ENCODE assay signal across 8 cellular contexts in the genomic region with DNA sequence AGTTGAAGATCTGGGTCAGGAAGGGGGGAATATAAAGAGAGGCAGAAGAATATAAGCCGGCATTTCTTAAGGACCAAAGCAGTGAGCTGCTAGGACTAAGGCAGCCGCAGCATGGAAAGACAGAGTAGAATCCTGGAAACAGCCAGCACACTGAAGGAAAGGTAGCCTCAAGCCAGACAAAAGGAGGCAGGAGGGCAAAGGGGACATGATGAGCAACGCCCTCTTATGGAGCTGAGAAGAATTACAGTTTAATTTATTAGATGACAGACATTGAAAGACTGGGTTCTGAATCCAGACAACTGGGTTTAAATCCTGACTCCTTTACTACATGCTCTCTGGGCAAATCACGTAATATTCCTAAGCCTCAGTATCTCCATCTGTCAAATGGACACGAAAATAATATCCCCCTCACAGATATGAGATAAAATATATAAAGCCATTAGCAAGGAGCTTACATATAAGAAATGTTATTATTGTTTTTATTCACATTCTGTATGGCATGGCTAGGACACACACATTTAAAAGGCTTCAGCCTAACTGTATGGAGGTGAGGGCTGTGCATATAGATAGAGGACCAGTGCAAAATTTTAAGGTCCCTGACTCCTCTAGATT. TPM values are rescaled to one million over a fixed set of nuclear protein-coding genes. Genes with fewer than 3 reads are reported as not detected.
DNase-seq lines count a peak whose midpoint lies in the region; ATAC-seq and TF ChIP-seq lines count a peak whose summit lies in the region.

No MANE protein-coding gene starts in this region.

- H3K9me3 ChIP-seq in CD4-positive, CD25-positive, alpha-beta regulatory T cell (ENCODE audit: control insufficient read depth in 2 of 2, low read length in 2 of 2): no peaks in the 10 kb centered on the region

- H3K4me1 ChIP-seq in CD4-positive, CD25-positive, alpha-beta regulatory T cell (ENCODE audit: control insufficient read depth, insufficient read depth, low read length, poor library complexity, severe bottlenecking): no peaks in the 10 kb centered on the region

- H3K9me3 Mint-ChIP-seq in CD4-positive, CD25-positive, alpha-beta regulatory T cell: no peaks in the 10 kb centered on the region
- no peaks in the 10 kb centered on the region for H3K9me3 Mint-ChIP-seq in activated naive CD4-positive, alpha-beta T cell treated with anti-CD3 and anti-CD28 coated beads, Interleukin-2, amount 10 ng/mL, durations not matched to agents 7 days and 5 days

- H3K27me3 ChIP-seq in CD4-positive, CD25-positive, alpha-beta regulatory T cell (ENCODE audit: control insufficient read depth, insufficient read depth, low read length): no peaks in the 10 kb centered on the region

- peaks cover 0 to 9% (median 7%) of the 10 kb centered on the region in 4 donors for H3K4me1 Mint-ChIP-seq in CD4-positive, CD25-positive, alpha-beta regulatory T cell
- peaks cover under 1% of the 10 kb centered on the region for H3K4me1 Mint-ChIP-seq in activated naive CD4-positive, alpha-beta T cell treated with anti-CD3 and anti-CD28 coated beads, Interleukin-2, amount 10 ng/mL, durations not matched to agents 7 days and 5 days

- no peak overlapping the region for H3K4me3 ChIP-seq in CD4-positive, CD25-positive, alpha-beta regulatory T cell (ENCODE audit: low read depth, low read length)

- DNase-seq in CD4-positive, CD25-positive, alpha-beta regulatory T cell: peak in 2 of 3 donors; percentile 29 to 40
- DNase-seq in HEK293T (ENCODE audit: extremely low spot score) (peak; percentile 48), SW480 (ENCODE audit: low spot score) (peak; percentile 38), kidney glomerular epithelial cell (lab: John Stamatoyannopoulos, UW) (peak; percentile 9), NCI-H1105 (lab: John Stamatoyannopoulos, UW) (no peak)
- DNase-seq in activated naive CD4-positive, alpha-beta T cell treated with anti-CD3 and anti-CD28 coated beads, Interleukin-2, amount 10 ng/mL, durations not matched to agents 7 days and 5 days: no peak
- no peak for DNase-seq in stimulated activated CD4-positive, alpha-beta T cell treated with anti-CD3 and anti-CD28 coated beads, Interleukin-4, amount 100 ng/mL, for 1 hour

- no peak overlapping the region for H3K4me3 Mint-ChIP-seq in CD4-positive, CD25-positive, alpha-beta regulatory T cell
- H3K4me3 Mint-ChIP-seq in activated naive CD4-positive, alpha-beta T cell treated with anti-CD3 and anti-CD28 coated beads, Interleukin-2, amount 10 ng/mL, durations not matched to agents 7 days and 5 days: no peak overlapping the region

- ATAC-seq in CD4-positive, CD25-positive, alpha-beta regulatory T cell (ENCODE audit: low read depth in 2 of 2): no peak
- ATAC-seq in HG03095 (IDR thresholded peaks at IDR 0.05; ENCODE audit: unreplicated experiment): no peak

- H3K27ac Mint-ChIP-seq in CD4-positive, CD25-positive, alpha-beta regulatory T cell: no peak overlapping the region
- no peak overlapping the region for H3K27ac Mint-ChIP-seq in activated naive CD4-positive, alpha-beta T cell treated with anti-CD3 and anti-CD28 coated beads, Interleukin-2, amount 10 ng/mL, durations not matched to agents 7 days and 5 days

- CTCF ChIA-PET in HEK293T (lab: Yijun Ruan, JAX): interaction anchor here (0.6 to 1.4 kb wide), 6 partner anchors 8 to 1256 kb away, joined by 3 to 9 read pairs (median 4); a partner anchor contains a TSS
- CTCF ChIA-PET in activated naive CD4-positive, alpha-beta T cell treated with anti-CD3 and anti-CD28 coated beads, Interleukin-2, amount 10 ng/mL, durations not matched to agents 7 days and 5 days (lab: Charles Lee): interaction anchor here (0.7 to 4.5 kb wide), 26 partner anchors 8 to 946 kb away, joined by 3 to 34 read pairs (median 4); a partner anchor contains a TSS

- H3K27me3 Mint-ChIP-seq in CD4-positive, CD25-positive, alpha-beta regulatory T cell: no peaks in the 10 kb centered on the region
- H3K27me3 Mint-ChIP-seq in activated naive CD4-positive, alpha-beta T cell treated with anti-CD3 and anti-CD28 coated beads, Interleukin-2, amount 10 ng/mL, durations not matched to agents 7 days and 5 days: no peaks in the 10 kb centered on the region

- no peaks in the 10 kb centered on the region for H3K36me3 ChIP-seq in CD4-positive, CD25-positive, alpha-beta regulatory T cell (ENCODE audit: control insufficient read depth, insufficient read depth, low read length)

- no peak overlapping the region for H3K27ac ChIP-seq in CD4-positive, CD25-positive, alpha-beta regulatory T cell (ENCODE audit: insufficient read depth, low read length, poor library complexity, severe bottlenecking)

- POLR2A ChIA-PET in HEK293T (lab: Yijun Ruan, JAX): no interaction called here

- H3K36me3 Mint-ChIP-seq in CD4-positive, CD25-positive, alpha-beta regulatory T cell: no peaks in the 10 kb centered on the region
- peaks cover 2% of the 10 kb centered on the region for H3K36me3 Mint-ChIP-seq in activated naive CD4-positive, alpha-beta T cell treated with anti-CD3 and anti-CD28 coated beads, Interleukin-2, amount 10 ng/mL, durations not matched to agents 7 days and 5 days

TF ChIP-seq in HEK293T, 16 proteins besides CTCF, POLR2A, EP300 and RAD21:
- TF ChIP-seq FOXA1 (IDR thresholded peaks at IDR 0.05) (no peak), HDGF (IDR thresholded peaks at IDR 0.05; ENCODE audit: borderline replicate concordance) (no peak)
- TF ChIP-seq, protein P1, sequence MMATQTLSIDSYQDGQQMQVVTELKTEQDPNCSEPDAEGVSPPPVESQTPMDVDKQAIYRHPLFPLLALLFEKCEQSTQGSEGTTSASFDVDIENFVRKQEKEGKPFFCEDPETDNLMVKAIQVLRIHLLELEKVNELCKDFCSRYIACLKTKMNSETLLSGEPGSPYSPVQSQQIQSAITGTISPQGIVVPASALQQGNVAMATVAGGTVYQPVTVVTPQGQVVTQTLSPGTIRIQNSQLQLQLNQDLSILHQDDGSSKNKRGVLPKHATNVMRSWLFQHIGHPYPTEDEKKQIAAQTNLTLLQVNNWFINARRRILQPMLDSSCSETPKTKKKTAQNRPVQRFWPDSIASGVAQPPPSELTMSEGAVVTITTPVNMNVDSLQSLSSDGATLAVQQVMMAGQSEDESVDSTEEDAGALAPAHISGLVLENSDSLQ (IDR thresholded peaks at IDR 0.05): peak; percentile 30
TF ChIP-seq in HEK293T: peak in this region for 1.

RNA-seq across cellular contexts. Expression of a gene that starts 8.1 kb away (rescaled TPM):
- total RNA-seq in CD4-positive, CD25-positive, alpha-beta regulatory T cell: 64.9 TPM
- polyA plus RNA-seq in CD4-positive, CD25-positive, alpha-beta regulatory T cell: 10 to 100 TPM; 56.7 to 74.5 (median 65.0) TPM

RNA-seq across cellular contexts. Expression of a gene that starts 8.4 kb away (rescaled TPM):
- 7.2 TPM for total RNA-seq in CD4-positive, CD25-positive, alpha-beta regulatory T cell
- polyA plus RNA-seq in CD4-positive, CD25-positive, alpha-beta regulatory T cell: 10 to 100 TPM in 3 of 4 donors, 1 to 10 TPM in 1; 9.0 to 12.9 (median 11.7) TPM

Comparison
In these comparisons a context has a peak if more than half of its experiments do, and no peak if none do; other contexts are left out.
1. DNase-seq: peak in CD4-positive, CD25-positive, alpha-beta regulatory T cell (2 of 3), HEK293T (single experiment), SW480 (single experiment) and kidney glomerular epithelial cell (single experiment); none in NCI-H1105 (single experiment), activated naive CD4-positive, alpha-beta T cell treated with anti-CD3 and anti-CD28 coated beads, Interleukin-2, amount 10 ng/mL, durations not matched to agents 7 days and 5 days (single experiment) and stimulated activated CD4-positive, alpha-beta T cell treated with anti-CD3 and anti-CD28 coated beads, Interleukin-4, amount 100 ng/mL, for 1 hour (single experiment).